ENCODE assay signal across 29 cellular contexts in genomic region chr5:106451998-106452397, GRCh38.
"Had no signal": no experiment of that assay in that cellular context is flagged by ENCODE, and none has a peak within 500 bp of the region (broad histone marks: within the 10 kb centered on the region; RNA-seq: fewer than 3 reads in every experiment).

No MANE protein-coding gene starts in this region.

- H3K4me1 ChIP-seq: gastroesophageal sphincter, stomach, thyroid gland, upper lobe of right lung had no signal

- DNase-seq: activated CD4-positive, alpha-beta memory T cell treated with anti-CD3 and anti-CD28 coated beads for 36 hours; activated CD4-positive, alpha-beta T cell treated with anti-CD3 and anti-CD28 coated beads for 48 hours; activated CD8-positive, alpha-beta memory T cell treated with anti-CD3 and anti-CD28 coated beads, Interleukin-2, amount 50 U/mL, for 48 hours; activated gamma-delta T cell treated with Interleukin-2 at 50 U/mL for 16 hours; activated naive CD4-positive, alpha-beta T cell treated with anti-CD3 and anti-CD28 coated beads, Interleukin-2, amount 50 U/mL, for 16 hours; activated T-cell treated with anti-CD3 and anti-CD28 coated beads, Interleukin-2, amount 50 U/mL, for 24 hours; amygdala; caudate nucleus; cortex of kidney; effector memory CD8-positive, alpha-beta T cell; head of caudate nucleus; hypothalamus; immature natural killer cell; natural killer cell; ovary; stimulated activated CD4-positive, alpha-beta T cell treated with anti-CD3 and anti-CD28 coated beads, Interleukin-4, amount 100 ng/mL, for 4 hours; stimulated activated CD8-positive, alpha-beta memory T cell treated with anti-CD3 and anti-CD28 coated beads, Interleukin-4, amount 100 ng/mL, for 48 hours; stomach; T-helper 9 cell; thyroid gland; upper lobe of right lung; WERI-Rb-1 had no signal

- H3K9me3 ChIP-seq: gastroesophageal sphincter, neutrophil, ovary, stomach, thyroid gland, upper lobe of right lung had no signal

- H3K36me3 ChIP-seq: gastroesophageal sphincter, neutrophil, ovary, stomach, thyroid gland, upper lobe of right lung, WERI-Rb-1 had no signal

- H3K4me3 ChIP-seq: gastroesophageal sphincter, ovary, skin epidermis, stomach, thyroid gland, upper lobe of right lung had no signal

- ATAC-seq: activated CD4-positive, CD25-positive, alpha-beta regulatory T cell treated with anti-CD3 and anti-CD28 coated beads, Interleukin-2, amount 50 U/mL, for 24 hours; activated T-helper 17 cell treated with anti-CD3 and anti-CD28 coated beads, Interleukin-2, amount 50 U/mL, for 72 hours; effector memory CD8-positive, alpha-beta T cell; gastroesophageal sphincter; natural killer cell; sciatic nerve; stimulated activated memory B cell treated with anti-CD40 and anti-IgM and Interleukin-4, amounts not matched to agents 10 μg/mL and 1 μg/mL and 100 μg/mL, for 72 hours; upper lobe of right lung had no signal

- H3K27me3 ChIP-seq: gastroesophageal sphincter, neutrophil, ovary, stomach, thyroid gland, upper lobe of right lung had no signal

- H3K27ac ChIP-seq: gastroesophageal sphincter, neutrophil, ovary, skin epidermis, stomach, thyroid gland, upper lobe of right lung, WERI-Rb-1 had no signal
